Comparison of ENCODE assay signal across 1 cellular context in genomic region chr12:6849427-6849826, GRCh38.
TF ChIP-seq lines count a peak whose summit lies in the region.

No MANE protein-coding gene starts in this region.

TF ChIP-seq in WTC11, 78 proteins besides CTCF, POLR2A, EP300 and RAD21 (continued from another document):
- TF ChIP-seq PRDM15 (CRISPR knock-in tag; IDR thresholded peaks at IDR 0.05) (no peak), SOX15 (CRISPR knock-in tag; IDR thresholded peaks at IDR 0.05) (no peak), IRF1 (CRISPR knock-in tag; IDR thresholded peaks at IDR 0.05) (no peak), FOXP1 (CRISPR knock-in tag; IDR thresholded peaks at IDR 0.05; ENCODE audit: borderline replicate concordance) (no peak), ZNF138 (CRISPR knock-in tag; conservative IDR thresholded peaks at IDR 0.05) (no peak), IRF2 (CRISPR knock-in tag; IDR thresholded peaks at IDR 0.05; ENCODE audit: borderline replicate concordance, low read depth) (no peak), TEAD1 (CRISPR knock-in tag; IDR thresholded peaks at IDR 0.05) (no peak), SP1 (CRISPR knock-in tag; conservative IDR thresholded peaks at IDR 0.05) (no peak), PREB (CRISPR knock-in tag; IDR thresholded peaks at IDR 0.05; ENCODE audit: borderline replicate concordance) (no peak), EMX1 (CRISPR knock-in tag; IDR thresholded peaks at IDR 0.05) (no peak), SMAD3 (CRISPR knock-in tag; IDR thresholded peaks at IDR 0.05; ENCODE audit: borderline replicate concordance) (no peak), NFATC4 (CRISPR knock-in tag; IDR thresholded peaks at IDR 0.05) (no peak), MXD4 (CRISPR knock-in tag; IDR thresholded peaks at IDR 0.05; ENCODE audit: borderline replicate concordance) (no peak), ZBTB21 (CRISPR knock-in tag; IDR thresholded peaks at IDR 0.05; ENCODE audit: borderline replicate concordance) (no peak), ATF3 (CRISPR knock-in tag; conservative IDR thresholded peaks at IDR 0.05) (no peak)
